In the genomic region with DNA sequence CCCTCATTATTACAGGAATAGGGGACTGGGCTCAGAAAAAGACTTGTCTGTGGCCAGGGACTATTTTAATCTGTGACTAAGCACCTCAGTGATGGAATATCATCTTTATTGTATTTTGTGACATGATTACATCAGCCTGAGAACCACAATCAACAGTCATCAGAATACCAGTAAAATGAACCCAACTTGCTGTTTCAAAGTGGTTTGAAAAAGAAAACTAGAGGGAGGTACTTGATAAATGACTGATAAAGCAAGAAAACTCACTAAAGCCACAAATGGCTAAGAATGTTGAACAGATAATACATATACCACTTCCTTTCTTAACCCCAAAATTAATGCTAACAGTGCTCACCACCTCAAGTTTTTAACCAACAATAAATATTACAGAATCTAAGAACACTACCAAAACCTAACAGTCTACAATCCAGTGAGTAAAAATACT, we compare ENCODE assay signal across 8 cellular contexts.
DNase-seq lines count a peak whose midpoint lies in the region; ATAC-seq and TF ChIP-seq lines count a peak whose summit lies in the region.

No MANE protein-coding gene starts in this region.

- DNase-seq in DND-41 = no peak
- no peak for DNase-seq in Karpas-422
- peak; percentile 29 for DNase-seq in dermis blood vessel endothelial cell
- DNase-seq in COLO829 (ENCODE audit: low spot score) = no peak
- DNase-seq in endodermal cell = no peak
- DNase-seq in glutamatergic neuron = no peak

- no peaks in the 10 kb centered on the region for H3K27me3 ChIP-seq in DND-41 (ENCODE audit: insufficient read depth, low read length, poor library complexity)
- no peaks in the 10 kb centered on the region for H3K27me3 ChIP-seq in Karpas-422 (ENCODE audit: low read length)
- no peaks in the 10 kb centered on the region for H3K27me3 ChIP-seq in endodermal cell (ENCODE audit: control insufficient read depth, insufficient read depth, low read length, poor library complexity, severe bottlenecking)

- H3K9ac ChIP-seq in DND-41 (ENCODE audit: low read depth, low read length) = peak overlapping the region; percentile 13; the same call in 1 of the 2 replicates
- no peak overlapping the region for H3K9ac ChIP-seq in Karpas-422 (ENCODE audit: low read length)
- no peak overlapping the region for H3K9ac ChIP-seq in endodermal cell (ENCODE audit: extremely low read depth, low read length, poor library complexity, severe bottlenecking)

- peaks cover 12% of the 10 kb centered on the region for H3K36me3 Mint-ChIP-seq in endodermal cell (ENCODE audit: low read depth)
- H3K36me3 Mint-ChIP-seq in glutamatergic neuron (ENCODE audit: unreplicated experiment) = peaks cover 13% of the 10 kb centered on the region

- H4K20me1 ChIP-seq in DND-41 (ENCODE audit: insufficient read depth, low read length) = no peaks in the 10 kb centered on the region
- no peaks in the 10 kb centered on the region for H4K20me1 ChIP-seq in Karpas-422 (ENCODE audit: insufficient read depth, low read depth, low read length)

- H3K27me3 Mint-ChIP-seq in endodermal cell (ENCODE audit: insufficient read depth) (no peaks in the 10 kb centered on the region), glutamatergic neuron (ENCODE audit: unreplicated experiment) (no peaks in the 10 kb centered on the region)

- H3K36me3 ChIP-seq in DND-41 (ENCODE audit: insufficient read depth, low read length) (peaks cover 15% of the 10 kb centered on the region; the same call in 1 of the 2 replicates), Karpas-422 (ENCODE audit: insufficient read depth, low read length) (peaks cover 27% of the 10 kb centered on the region; the same call in 1 of the 2 replicates), endodermal cell (ENCODE audit: control insufficient read depth, insufficient read depth, low read length) (no peaks in the 10 kb centered on the region)

- H3K4me1 Mint-ChIP-seq in endodermal cell (peaks cover 6% of the 10 kb centered on the region), glutamatergic neuron (ENCODE audit: low read depth, unreplicated experiment) (no peaks in the 10 kb centered on the region)

- TF ChIP-seq CTCF in DND-41 (IDR thresholded peaks at IDR 0.05; ENCODE audit: borderline replicate concordance, extremely low read depth, low read length, poor library complexity, severe bottlenecking) (no peak), endodermal cell (conservative IDR thresholded peaks at IDR 0.05) (no peak), glutamatergic neuron (IDR thresholded peaks at IDR 0.05; ENCODE audit: partially characterized antibody, unreplicated experiment) (no peak)

- H3K4me3 ChIP-seq in DND-41 (ENCODE audit: low read depth in 1 of 2, low read length in 2 of 2) = no peak overlapping the region
- H3K4me3 ChIP-seq in Karpas-422 (ENCODE audit: low read length) = no peak overlapping the region
- H3K4me3 ChIP-seq in endodermal cell (ENCODE audit: low read length) = no peak overlapping the region

- H3K79me2 ChIP-seq in DND-41 (ENCODE audit: insufficient read depth, low read length) (no peaks in the 10 kb centered on the region), Karpas-422 (ENCODE audit: low read length) (peaks cover 63% of the 10 kb centered on the region)

- no peak overlapping the region for H3K4me3 Mint-ChIP-seq in endodermal cell
- H3K4me3 Mint-ChIP-seq in glutamatergic neuron (ENCODE audit: unreplicated experiment) = no peak overlapping the region

- H3K9me3 Mint-ChIP-seq in endodermal cell (peaks cover 7% of the 10 kb centered on the region), glutamatergic neuron (ENCODE audit: unreplicated experiment) (no peaks in the 10 kb centered on the region)

- H2AFZ ChIP-seq in DND-41 (ENCODE audit: low read depth, low read length) (no peak overlapping the region), Karpas-422 (ENCODE audit: low read length) (no peak overlapping the region)

- peak; percentile 85 for ATAC-seq in DND-41 (ENCODE audit: insufficient read depth, low read depth)
- peak; percentile 54 for ATAC-seq in GM21515 (IDR thresholded peaks at IDR 0.05; ENCODE audit: unreplicated experiment)
- ATAC-seq in GM19324 (IDR thresholded peaks at IDR 0.05; ENCODE audit: low FRiP score, unreplicated experiment) = no peak

- H3K27ac Mint-ChIP-seq in endodermal cell (no peak overlapping the region), glutamatergic neuron (ENCODE audit: unreplicated experiment) (no peak overlapping the region)

- H3K4me2 ChIP-seq in DND-41 (ENCODE audit: insufficient read depth, low read length) (peak overlapping the region; percentile 29), Karpas-422 (ENCODE audit: low read depth, low read length, poor library complexity, severe bottlenecking) (no peak overlapping the region)

- H3K4me1 ChIP-seq in DND-41 (ENCODE audit: insufficient read depth, low read length) (peaks cover 34% of the 10 kb centered on the region), Karpas-422 (ENCODE audit: low read length) (peaks cover 5% of the 10 kb centered on the region), endodermal cell (ENCODE audit: control insufficient read depth, insufficient read depth, low read length) (peaks cover 4% of the 10 kb centered on the region)

- H3K9me3 ChIP-seq in DND-41 (ENCODE audit: insufficient read depth, low read length, severe bottlenecking) = no peaks in the 10 kb centered on the region
- H3K9me3 ChIP-seq in Karpas-422 (ENCODE audit: low read length) = no peaks in the 10 kb centered on the region
- H3K9me3 ChIP-seq in endodermal cell (ENCODE audit: control insufficient read depth, low read length) = peaks cover 10% of the 10 kb centered on the region

- H3K9me2 ChIP-seq in Karpas-422 (replicated peaks; ENCODE audit: insufficient read depth, low read length) = no peaks in the 10 kb centered on the region

- H3K27ac ChIP-seq in DND-41 (ENCODE audit: low read length) (peak overlapping the region; percentile 68), Karpas-422 (ENCODE audit: low read length) (peak overlapping the region; percentile 34; the same call in 1 of the 2 replicates), endodermal cell (ENCODE audit: low read depth, low read length) (no peak overlapping the region)
